ENCODE assay signal across 2 cellular contexts in genomic region chr6:28777147-28777461, GRCh38.
TF ChIP-seq lines count a peak whose summit lies in the region.

No MANE protein-coding gene starts in this region.

TF ChIP-seq in A549, 52 proteins besides CTCF, POLR2A, EP300 and RAD21 (continued from another document):
- TF ChIP-seq CBX2 (IDR thresholded peaks at IDR 0.05; ENCODE audit: borderline replicate concordance, low read depth) (no peak), BCL3 (IDR thresholded peaks at IDR 0.05) (no peak), CBX8 (IDR thresholded peaks at IDR 0.05) (no peak), ESRRA (IDR thresholded peaks at IDR 0.05; ENCODE audit: borderline replicate concordance, low read length) (no peak), NPAS2 (CRISPR knock-in tag; IDR thresholded peaks at IDR 0.05; ENCODE audit: borderline replicate concordance) (no peak), FOSB (CRISPR knock-in tag; IDR thresholded peaks at IDR 0.05) (no peak), EHF (CRISPR knock-in tag; IDR thresholded peaks at IDR 0.05) (no peak), FOSL2 (IDR thresholded peaks at IDR 0.05) (no peak), FOSL2 (CRISPR knock-in tag; IDR thresholded peaks at IDR 0.05) (no peak), FOXS1 (CRISPR knock-in tag; IDR thresholded peaks at IDR 0.05) (no peak)

TF ChIP-seq in HEK293, 187 proteins besides CTCF, POLR2A, EP300 and RAD21 (continued from another document):
- TF ChIP-seq ELK4 (IDR thresholded peaks at IDR 0.05; ENCODE audit: borderline replicate concordance, low read depth, low read length), result no peak
- no peak for TF ChIP-seq ZNF211 (tag by site-specific recombination; IDR thresholded peaks at IDR 0.05; ENCODE audit: low read depth)
- no peak for TF ChIP-seq ZSCAN23 (tag by site-specific recombination; IDR thresholded peaks at IDR 0.05)
- TF ChIP-seq ZNF660 (tag by site-specific recombination; IDR thresholded peaks at IDR 0.05), result no peak
- no peak for TF ChIP-seq BCL11B (tag by site-specific recombination; IDR thresholded peaks at IDR 0.05; ENCODE audit: low read depth)
- TF ChIP-seq ZNF335 (tag by site-specific recombination; conservative IDR thresholded peaks at IDR 0.05), result peak; percentile 93; the same call in 1 of the 2 replicates
- TF ChIP-seq ZNF350 (tag by site-specific recombination; IDR thresholded peaks at IDR 0.05), result no peak
- TF ChIP-seq HIC1 (tag by site-specific recombination; IDR thresholded peaks at IDR 0.05), result no peak
- no peak for TF ChIP-seq ZBTB44 (tag by site-specific recombination; IDR thresholded peaks at IDR 0.05)
- peak; percentile 30; the same call in 1 of the 2 replicates for TF ChIP-seq SCRT2 (tag by site-specific recombination; IDR thresholded peaks at IDR 0.05)
- TF ChIP-seq ZIC2 (tag by site-specific recombination; IDR thresholded peaks at IDR 0.05), result no peak
- TF ChIP-seq PRDM1 (tag by site-specific recombination; IDR thresholded peaks at IDR 0.05), result peak; percentile 78; the same call in 1 of the 2 replicates
- TF ChIP-seq ZNF146 (tag by site-specific recombination; IDR thresholded peaks at IDR 0.05), result no peak
- TF ChIP-seq ZNF398 (tag by site-specific recombination; IDR thresholded peaks at IDR 0.05), result no peak
